In the genomic region with DNA sequence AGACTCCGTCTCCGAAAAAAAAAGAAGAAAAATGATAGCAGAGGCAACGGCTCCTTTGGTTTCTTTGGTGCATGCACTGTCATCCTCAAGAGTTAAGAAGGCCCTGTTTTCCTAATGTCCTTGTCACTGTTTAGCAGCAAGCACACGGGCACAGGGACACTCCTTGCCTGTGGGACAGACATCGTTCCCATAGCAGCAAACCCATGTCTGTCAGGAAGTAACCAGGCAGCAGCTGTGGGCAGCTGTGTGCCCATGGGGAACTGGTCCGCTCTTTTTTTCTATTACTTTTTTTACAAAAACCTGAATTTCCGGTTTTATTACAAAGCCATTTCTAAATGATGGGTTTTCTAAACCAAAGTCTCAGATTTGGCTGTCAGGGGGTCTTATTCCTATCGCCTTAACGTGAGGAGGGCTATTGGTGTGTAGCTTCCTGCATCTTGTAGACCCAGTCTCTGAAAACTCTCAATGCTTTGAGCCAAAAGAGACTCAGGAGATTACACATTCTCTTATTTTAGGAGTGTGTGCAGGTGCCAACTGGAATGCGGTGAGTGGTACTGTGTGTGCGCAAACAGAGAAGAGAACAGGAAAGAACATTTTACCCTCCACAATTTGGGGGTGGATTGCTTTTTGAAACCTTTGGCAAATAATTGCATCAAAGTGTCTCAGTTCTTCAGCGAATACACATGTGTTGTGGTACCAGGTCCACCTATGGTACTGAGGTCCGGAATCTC, we compare ENCODE assay signal across 14 cellular contexts.
DNase-seq lines count a peak whose midpoint lies in the region; ATAC-seq and TF ChIP-seq lines count a peak whose summit lies in the region.
"Had no signal": no experiment of that assay in that cellular context is flagged by ENCODE, and none has a peak within 500 bp of the region (broad histone marks: within the 10 kb centered on the region; RNA-seq: fewer than 3 reads in every experiment).

No MANE protein-coding gene starts in this region.

- H3K27ac ChIP-seq in VCaP, result peak overlapping the region; percentile 11; the same call in 1 of the 2 replicates
- H3K27ac ChIP-seq: HL-60 had no signal

- ATAC-seq in GM21576 (IDR thresholded peaks at IDR 0.05; ENCODE audit: unreplicated experiment), result no peak
- ATAC-seq: K562 had no signal

- no peaks in the 10 kb centered on the region for H3K27me3 Mint-ChIP-seq in nephron progenitor cell (ENCODE audit: low read depth, poor library complexity)

- H3K4me3 Mint-ChIP-seq in nephron progenitor cell, result no peak overlapping the region
- H3K4me3 Mint-ChIP-seq: CD4-positive, alpha-beta memory T cell had no signal

- peaks cover 18% of the 10 kb centered on the region for H3K36me3 Mint-ChIP-seq in nephron progenitor cell (ENCODE audit: low read depth)
- H3K36me3 Mint-ChIP-seq: CD4-positive, alpha-beta memory T cell had no signal

- H3K4me1 Mint-ChIP-seq in nephron progenitor cell, result peaks cover 54% of the 10 kb centered on the region
- H3K4me1 Mint-ChIP-seq: CD4-positive, alpha-beta memory T cell had no signal

- H3K27ac Mint-ChIP-seq in nephron progenitor cell, result peak overlapping the region; percentile 23
- H3K27ac Mint-ChIP-seq: CD4-positive, alpha-beta memory T cell had no signal

- DNase-seq in DMS53 (lab: John Stamatoyannopoulos, UW) (peak; percentile 69), DMS53 treated with DMSO at 0.1 percent for 48 hours (lab: John Stamatoyannopoulos, UW; ENCODE audit: unreplicated experiment) (no peak), nephron progenitor cell (no peak), RKO (ENCODE audit: low spot score) (no peak), D341Med (ENCODE audit: low spot score) (no peak)
- DNase-seq: 8988T; AML-193; C1 segment of cervical spinal cord; CD4-positive, alpha-beta memory T cell; DMS153 had no signal

- TF ChIP-seq CTCF in VCaP (conservative IDR thresholded peaks at IDR 0.05) (no peak), nephron progenitor cell (IDR thresholded peaks at IDR 0.05) (no peak)

- peaks cover 2% of the 10 kb centered on the region for H3K9me3 Mint-ChIP-seq in nephron progenitor cell
- H3K9me3 Mint-ChIP-seq: CD4-positive, alpha-beta memory T cell had no signal
